ENCODE assay signal across 27 cellular contexts in genomic region chr16:16197966-16198365, GRCh38. TPM values are rescaled to one million over a fixed set of nuclear protein-coding genes. Genes with fewer than 3 reads are reported as not detected.
"Had no signal": no experiment of that assay in that cellular context is flagged by ENCODE, and none has a peak within 500 bp of the region (broad histone marks: within the 10 kb centered on the region; RNA-seq: fewer than 3 reads in every experiment).

No MANE protein-coding gene starts in this region.

- H3K36me3 ChIP-seq: esophagus squamous epithelium, gastrocnemius medialis, heart right ventricle, left lung had no signal

- ATAC-seq: esophagus mucosa; gastrocnemius medialis; heart right ventricle; left cardiac atrium; left lung; left ventricle myocardium superior; lower lobe of right lung; naive thymus-derived CD4-positive, alpha-beta T cell had no signal

- H3K27me3 ChIP-seq: dorsolateral prefrontal cortex, esophagus squamous epithelium, gastrocnemius medialis, heart right ventricle, left lung had no signal

- DNase-seq: dermis blood vessel endothelial cell; dorsolateral prefrontal cortex; effector CD4-positive, alpha-beta T cell; effector memory CD4-positive, alpha-beta T cell; erythroblast; esophagus squamous epithelium; foreskin fibroblast; foreskin melanocyte; gastrocnemius medialis; glutamatergic neuron; head of caudate nucleus; heart right ventricle; hippocampal formation; left cardiac atrium; left lung; left ventricle myocardium superior; lower lobe of right lung; mesendoderm; midbrain; naive thymus-derived CD4-positive, alpha-beta T cell had no signal

- H3K9me3 ChIP-seq: esophagus squamous epithelium, gastrocnemius medialis, heart right ventricle, left lung, lower lobe of right lung had no signal

- H3K9me3 Mint-ChIP-seq: naive thymus-derived CD4-positive, alpha-beta T cell had no signal

- FAIRE-seq: colon, endometrium, islet of Langerhans, keratinocyte had no signal

- H3K4me1 ChIP-seq: esophagus squamous epithelium, heart right ventricle, left lung, lower lobe of right lung had no signal

- H3K27ac Mint-ChIP-seq: naive thymus-derived CD4-positive, alpha-beta T cell had no signal

- H3K4me3 ChIP-seq: coronary artery, dorsolateral prefrontal cortex, esophagus squamous epithelium, gastrocnemius medialis, heart right ventricle, left lung, lower lobe of right lung had no signal

- H3K27ac ChIP-seq: coronary artery, dorsolateral prefrontal cortex, epithelial cell of prostate, esophagus squamous epithelium, heart right ventricle, left lung, lower lobe of right lung had no signal

- H3K36me3 Mint-ChIP-seq: naive thymus-derived CD4-positive, alpha-beta T cell had no signal

- H3K4me3 Mint-ChIP-seq: naive thymus-derived CD4-positive, alpha-beta T cell had no signal

RNA-seq across cellular contexts. Expression of gene ABCC6, which starts 25.3 kb away (rescaled TPM):
- polyA plus RNA-seq: keratinocyte had no signal
